16 cellular contexts compared by ENCODE assay signal in genomic region chr11:77990981-77991380, GRCh38. TPM values are rescaled to one million over a fixed set of nuclear protein-coding genes. Genes with fewer than 3 reads are reported as not detected.
DNase-seq lines count a peak whose midpoint lies in the region; ATAC-seq and TF ChIP-seq lines count a peak whose summit lies in the region.
"Had no signal": no experiment of that assay in that cellular context is flagged by ENCODE, and none has a peak within 500 bp of the region (broad histone marks: within the 10 kb centered on the region; RNA-seq: fewer than 3 reads in every experiment).

No MANE protein-coding gene starts in this region.

- ATAC-seq in activated CD4-positive, alpha-beta T cell treated with anti-CD3 and anti-CD28 coated beads for 36 hours, result no peak
- ATAC-seq in stimulated activated naive CD8-positive, alpha-beta T cell treated with anti-CD3 and anti-CD28 coated beads, Interleukin-15, amount 100 ng/mL, for 72 hours, result no peak
- no peak for ATAC-seq in HG03159 (IDR thresholded peaks at IDR 0.05; ENCODE audit: unreplicated experiment)
- ATAC-seq: A549; CD8-positive, alpha-beta T cell had no signal

- H3K4me3 Mint-ChIP-seq in activated CD4-positive, alpha-beta T cell treated with anti-CD3 and anti-CD28 coated beads for 36 hours, result no peak overlapping the region
- no peak overlapping the region for H3K4me3 Mint-ChIP-seq in stimulated activated naive CD8-positive, alpha-beta T cell treated with anti-CD3 and anti-CD28 coated beads, Interleukin-15, Interleukin-2, amounts not matched to agents 100 ng/mL and 50 ng/mL, for 24 hours
- H3K4me3 Mint-ChIP-seq in stimulated activated naive CD8-positive, alpha-beta T cell treated with anti-CD3 and anti-CD28 coated beads, Interleukin-15, amount 100 ng/mL, for 72 hours, result no peak overlapping the region
- H3K4me3 Mint-ChIP-seq in neural crest cell, result peak overlapping the region; percentile 22
- H3K4me3 Mint-ChIP-seq: B cell; CD4-positive, alpha-beta T cell; CD8-positive, alpha-beta T cell had no signal

- TF ChIP-seq CTCF in neural crest cell (conservative IDR thresholded peaks at IDR 0.05), result no peak

- intact Hi-C loops in activated CD4-positive, alpha-beta T cell treated with anti-CD3 and anti-CD28 coated beads for 36 hours (cut with DNase I, micrococcal nuclease), result loop anchor here (5.0 to 10.0 kb wide), 3 partner anchors 356 to 1549 kb away; partner anchors contain the start of genes CLNS1A (in 1 of the 2) and PAK1 (in 1 of the 2)

- no peaks in the 10 kb centered on the region for H3K27me3 Mint-ChIP-seq in activated CD4-positive, alpha-beta T cell treated with anti-CD3 and anti-CD28 coated beads for 36 hours
- no peaks in the 10 kb centered on the region for H3K27me3 Mint-ChIP-seq in stimulated activated naive CD8-positive, alpha-beta T cell treated with anti-CD3 and anti-CD28 coated beads, Interleukin-15, Interleukin-2, amounts not matched to agents 100 ng/mL and 50 ng/mL, for 24 hours
- H3K27me3 Mint-ChIP-seq in stimulated activated naive CD8-positive, alpha-beta T cell treated with anti-CD3 and anti-CD28 coated beads, Interleukin-15, amount 100 ng/mL, for 72 hours, result no peaks in the 10 kb centered on the region
- no peaks in the 10 kb centered on the region for H3K27me3 Mint-ChIP-seq in neural crest cell (ENCODE audit: low read depth)
- H3K27me3 Mint-ChIP-seq: B cell; CD4-positive, alpha-beta T cell had no signal

- peaks cover 28% of the 10 kb centered on the region for H3K36me3 Mint-ChIP-seq in activated CD4-positive, alpha-beta T cell treated with anti-CD3 and anti-CD28 coated beads for 36 hours (ENCODE audit: low read depth)
- H3K36me3 Mint-ChIP-seq in stimulated activated naive CD8-positive, alpha-beta T cell treated with anti-CD3 and anti-CD28 coated beads, Interleukin-15, Interleukin-2, amounts not matched to agents 100 ng/mL and 50 ng/mL, for 24 hours (ENCODE audit: low read depth), result peaks cover 36% of the 10 kb centered on the region
- peaks cover 14% of the 10 kb centered on the region for H3K36me3 Mint-ChIP-seq in neural crest cell (ENCODE audit: low read depth)

- POLR2A ChIA-PET in activated CD4-positive, alpha-beta T cell treated with anti-CD3 and anti-CD28 coated beads for 36 hours (lab: Charles Lee), result no interaction called here

- no peak for DNase-seq in activated CD4-positive, alpha-beta T cell treated with anti-CD3 and anti-CD28 coated beads for 36 hours
- no peak for DNase-seq in activated CD4-positive, alpha-beta T cell treated with anti-CD3 and anti-CD28 coated beads for 48 hours
- no peak for DNase-seq in stimulated activated naive CD8-positive, alpha-beta T cell treated with anti-CD3 and anti-CD28 coated beads, Interleukin-15, amount 100 ng/mL, for 72 hours
- DNase-seq in neural crest cell (ENCODE audit: low read depth, low spot score) (no peak), NK-92 (lab: John Stamatoyannopoulos, UW; ENCODE audit: unreplicated experiment) (no peak)
- DNase-seq: AML-193; Caco-2; Calu3; CD4-positive, alpha-beta T cell; CD8-positive, alpha-beta T cell; DMS79 treated with DMSO at 0.1 percent for 48 hours; GF-D8 had no signal

- H3K4me1 Mint-ChIP-seq in activated CD4-positive, alpha-beta T cell treated with anti-CD3 and anti-CD28 coated beads for 36 hours, result peaks cover 38% of the 10 kb centered on the region
- peaks cover 24% of the 10 kb centered on the region for H3K4me1 Mint-ChIP-seq in stimulated activated naive CD8-positive, alpha-beta T cell treated with anti-CD3 and anti-CD28 coated beads, Interleukin-15, Interleukin-2, amounts not matched to agents 100 ng/mL and 50 ng/mL, for 24 hours (ENCODE audit: low read depth)
- H3K4me1 Mint-ChIP-seq in stimulated activated naive CD8-positive, alpha-beta T cell treated with anti-CD3 and anti-CD28 coated beads, Interleukin-15, amount 100 ng/mL, for 72 hours, result peaks cover 36% of the 10 kb centered on the region
- H3K4me1 Mint-ChIP-seq in neural crest cell, result peaks cover 24% of the 10 kb centered on the region

- H3K9me3 Mint-ChIP-seq in activated CD4-positive, alpha-beta T cell treated with anti-CD3 and anti-CD28 coated beads for 36 hours (ENCODE audit: low read depth), result no peaks in the 10 kb centered on the region
- H3K9me3 Mint-ChIP-seq in stimulated activated naive CD8-positive, alpha-beta T cell treated with anti-CD3 and anti-CD28 coated beads, Interleukin-15, Interleukin-2, amounts not matched to agents 100 ng/mL and 50 ng/mL, for 24 hours, result no peaks in the 10 kb centered on the region
- H3K9me3 Mint-ChIP-seq in stimulated activated naive CD8-positive, alpha-beta T cell treated with anti-CD3 and anti-CD28 coated beads, Interleukin-15, amount 100 ng/mL, for 72 hours, result no peaks in the 10 kb centered on the region
- H3K9me3 Mint-ChIP-seq in neural crest cell, result no peaks in the 10 kb centered on the region
- H3K9me3 Mint-ChIP-seq: CD4-positive, alpha-beta T cell; CD8-positive, alpha-beta T cell had no signal

- H3K27ac Mint-ChIP-seq in activated CD4-positive, alpha-beta T cell treated with anti-CD3 and anti-CD28 coated beads for 36 hours, result peak overlapping the region; percentile 29
- peak overlapping the region; percentile 54 for H3K27ac Mint-ChIP-seq in stimulated activated naive CD8-positive, alpha-beta T cell treated with anti-CD3 and anti-CD28 coated beads, Interleukin-15, Interleukin-2, amounts not matched to agents 100 ng/mL and 50 ng/mL, for 24 hours
- no peak overlapping the region for H3K27ac Mint-ChIP-seq in stimulated activated naive CD8-positive, alpha-beta T cell treated with anti-CD3 and anti-CD28 coated beads, Interleukin-15, amount 100 ng/mL, for 72 hours
- no peak overlapping the region for H3K27ac Mint-ChIP-seq in neural crest cell (ENCODE audit: unreplicated experiment)
- H3K27ac Mint-ChIP-seq: B cell; CD4-positive, alpha-beta T cell; CD8-positive, alpha-beta T cell had no signal

- CTCF ChIA-PET in activated CD4-positive, alpha-beta T cell treated with anti-CD3 and anti-CD28 coated beads for 36 hours (lab: Charles Lee), result interaction anchor here (1.4 to 1.6 kb wide), 2 partner anchors 9 to 13 kb away, joined by 3 read pairs; no protein-coding TSS in a partner anchor

RNA-seq across cellular contexts. Expression of gene INTS4, which starts 3.5 kb away (rescaled TPM):
- 10 to 100 TPM; 53.8 to 55.4 TPM for total RNA-seq in activated CD4-positive, alpha-beta T cell treated with anti-CD3 and anti-CD28 coated beads for 36 hours
- total RNA-seq in neural crest cell, result 49.7 and 54.4 TPM in 2 replicates

RNA-seq across cellular contexts. Expression of gene KCTD14, which starts 32.1 kb away (rescaled TPM):
- under 1 TPM; 0.14 to 0.21 TPM for total RNA-seq in activated CD4-positive, alpha-beta T cell treated with anti-CD3 and anti-CD28 coated beads for 36 hours
- total RNA-seq in neural crest cell, result 1.4 and 1.6 TPM in 2 replicates
- total RNA-seq: B cell had no signal

Comparison
In these comparisons a context has a peak if more than half of its experiments do, and no peak if none do; other contexts are left out.
1. H3K27ac Mint-ChIP-seq: peak in activated CD4-positive, alpha-beta T cell treated with anti-CD3 and anti-CD28 coated beads for 36 hours (single experiment) and stimulated activated naive CD8-positive, alpha-beta T cell treated with anti-CD3 and anti-CD28 coated beads, Interleukin-15, Interleukin-2, amounts not matched to agents 100 ng/mL and 50 ng/mL, for 24 hours (single experiment); none in stimulated activated naive CD8-positive, alpha-beta T cell treated with anti-CD3 and anti-CD28 coated beads, Interleukin-15, amount 100 ng/mL, for 72 hours (0 of 2) and neural crest cell (single experiment).